In the genomic region with DNA sequence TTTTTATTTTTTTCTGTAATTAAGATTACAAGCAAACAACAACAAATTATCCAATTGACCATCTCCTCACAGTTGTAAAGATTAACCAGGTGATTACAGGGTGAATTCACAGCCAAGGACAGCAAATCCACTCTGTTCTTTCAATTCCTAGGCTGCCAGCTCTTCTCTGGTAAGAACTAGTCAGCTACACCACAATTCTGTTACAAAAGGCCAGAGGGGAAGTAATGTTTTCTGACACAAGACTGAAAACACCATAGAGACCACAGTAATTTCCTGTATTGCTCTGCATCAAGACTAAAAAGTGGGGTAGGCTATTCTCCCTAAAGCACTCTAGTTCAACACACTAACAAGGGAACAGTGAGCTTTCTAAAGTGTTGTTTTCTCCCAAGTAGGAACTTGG, we compare ENCODE assay signal across 15 cellular contexts. TPM values are rescaled to one million over a fixed set of nuclear protein-coding genes. Genes with fewer than 3 reads are reported as not detected.
DNase-seq lines count a peak whose midpoint lies in the region; ATAC-seq, FAIRE-seq and TF ChIP-seq lines count a peak whose summit lies in the region.
"Had no signal": no experiment of that assay in that cellular context is flagged by ENCODE, and none has a peak within 500 bp of the region (broad histone marks: within the 10 kb centered on the region; RNA-seq: fewer than 3 reads in every experiment).

No MANE protein-coding gene starts in this region.

- H3K27me3 Mint-ChIP-seq in activated naive CD8-positive, alpha-beta T cell treated with anti-CD3 and anti-CD28 coated beads, Interleukin-2, amount 50 U/mL, for 24 hours: peaks cover 3% of the 10 kb centered on the region
- H3K27me3 Mint-ChIP-seq in CD14-positive monocyte (ENCODE audit: low read depth in 3 of 3): peaks cover 0 to 3% (median 2%) of the 10 kb centered on the region in 3 donors
- H3K27me3 Mint-ChIP-seq in Caco-2 (ENCODE audit: insufficient read depth, unreplicated experiment): peaks cover 5% of the 10 kb centered on the region
- H3K27me3 Mint-ChIP-seq: activated B cell treated with CpG ODN at 0.5 μM for 24 hours had no signal

- no peak for TF ChIP-seq POLR2A in GM12891 (IDR thresholded peaks at IDR 0.05; ENCODE audit: low read depth, low read length)

- ATAC-seq in GM19452 (IDR thresholded peaks at IDR 0.05; ENCODE audit: unreplicated experiment) (peak; percentile 83), HG03520 (IDR thresholded peaks at IDR 0.05; ENCODE audit: unreplicated experiment) (peak; percentile 70), pancreas (no peak)
- peak; percentile 60 for ATAC-seq in activated naive CD8-positive, alpha-beta T cell treated with anti-CD3 and anti-CD28 coated beads, Interleukin-2, amount 50 U/mL, for 24 hours
- ATAC-seq: upper lobe of right lung had no signal

- H3K27ac ChIP-seq in pancreas: no peak overlapping the region
- H3K27ac ChIP-seq: upper lobe of right lung had no signal

- POLR2A ChIA-PET in Caco-2 (lab: Charles Lee): no interaction called here

- peaks cover 16% of the 10 kb centered on the region for H3K4me1 Mint-ChIP-seq in activated naive CD8-positive, alpha-beta T cell treated with anti-CD3 and anti-CD28 coated beads, Interleukin-2, amount 50 U/mL, for 24 hours
- H3K4me1 Mint-ChIP-seq in CD14-positive monocyte (no peaks in the 10 kb centered on the region), Caco-2 (ENCODE audit: low read depth, unreplicated experiment) (no peaks in the 10 kb centered on the region)
- H3K4me1 Mint-ChIP-seq: activated B cell treated with CpG ODN at 0.5 μM for 24 hours had no signal

- H3K9me3 ChIP-seq in pancreas (no peaks in the 10 kb centered on the region), Caco-2 (no peaks in the 10 kb centered on the region)
- H3K9me3 ChIP-seq: upper lobe of right lung had no signal

- H3K9me3 Mint-ChIP-seq in activated naive CD8-positive, alpha-beta T cell treated with anti-CD3 and anti-CD28 coated beads, Interleukin-2, amount 50 U/mL, for 24 hours: peaks cover 4% of the 10 kb centered on the region
- H3K9me3 Mint-ChIP-seq in CD14-positive monocyte (no peaks in the 10 kb centered on the region), Caco-2 (ENCODE audit: unreplicated experiment) (no peaks in the 10 kb centered on the region)

- CTCF ChIA-PET in Caco-2 (lab: Charles Lee): no interaction called here

- H3K36me3 ChIP-seq in pancreas (no peaks in the 10 kb centered on the region), Caco-2 (ENCODE audit: control insufficient read depth, insufficient read depth, low read length) (no peaks in the 10 kb centered on the region)
- H3K36me3 ChIP-seq: upper lobe of right lung had no signal

- H3K4me3 ChIP-seq in pancreas (no peak overlapping the region), Caco-2 (ENCODE audit: low read depth, low read length) (no peak overlapping the region)
- H3K4me3 ChIP-seq: upper lobe of right lung had no signal

- intact Hi-C loops in pancreas (cut with DNase I): no loop called here
- intact Hi-C loops in CD14-positive monocyte (cut with micrococcal nuclease): no loop called here
- intact Hi-C loops in Caco-2 (cut with micrococcal nuclease; ENCODE audit: unreplicated experiment): no loop called here

- H3K27me3 ChIP-seq in pancreas: no peaks in the 10 kb centered on the region
- no peaks in the 10 kb centered on the region for H3K27me3 ChIP-seq in Caco-2 (replicated peaks; ENCODE audit: control insufficient read depth, insufficient read depth, low read length)
- H3K27me3 ChIP-seq: upper lobe of right lung had no signal

- H3K27ac Mint-ChIP-seq in activated naive CD8-positive, alpha-beta T cell treated with anti-CD3 and anti-CD28 coated beads, Interleukin-2, amount 50 U/mL, for 24 hours: peak overlapping the region; percentile 78
- no peak overlapping the region for H3K27ac Mint-ChIP-seq in CD14-positive monocyte
- H3K27ac Mint-ChIP-seq in Caco-2 (ENCODE audit: unreplicated experiment): no peak overlapping the region
- H3K27ac Mint-ChIP-seq: activated B cell treated with CpG ODN at 0.5 μM for 24 hours had no signal

- no TSS peak for BruUV-seq in Caco-2 (replicated peaks; lab: Mats Ljungman, UMichigan)

- H3K4me1 ChIP-seq in pancreas (peaks cover 0 to 12% (median 8%) of the 10 kb centered on the region in 3 donors), Caco-2 (no peaks in the 10 kb centered on the region)
- H3K4me1 ChIP-seq: upper lobe of right lung had no signal

- DNase-seq in GM12891 (ENCODE audit: insufficient read length, low spot score): no peak
- DNase-seq in activated naive CD8-positive, alpha-beta T cell treated with anti-CD3 and anti-CD28 coated beads, Interleukin-2, amount 50 U/mL, for 24 hours: no peak
- no peak for DNase-seq in pancreas
- DNase-seq in T1000 (lab: John Stamatoyannopoulos, UW): no peak
- no peak for DNase-seq in CD14-positive monocyte (ENCODE audit: low spot score)
- no peak for DNase-seq in Caco-2
- DNase-seq: activated B cell treated with CpG ODN at 0.5 μM for 24 hours; DND-41; glutamatergic neuron; NCI-H526 treated with DMSO at 0.1 percent for 48 hours; stimulated activated CD4-positive, alpha-beta T cell treated with anti-CD3 and anti-CD28 coated beads, Interleukin-4, amount 100 ng/mL, for 24 hours; upper lobe of right lung had no signal

- FAIRE-seq in GM12891 (lab: Jason Lieb, UNC) (no peak), pancreas (lab: Jason Lieb, UNC) (no peak)

- H3K36me3 Mint-ChIP-seq in activated naive CD8-positive, alpha-beta T cell treated with anti-CD3 and anti-CD28 coated beads, Interleukin-2, amount 50 U/mL, for 24 hours (ENCODE audit: low read depth): no peaks in the 10 kb centered on the region
- H3K36me3 Mint-ChIP-seq in CD14-positive monocyte (no peaks in the 10 kb centered on the region), Caco-2 (ENCODE audit: insufficient read depth, unreplicated experiment) (no peaks in the 10 kb centered on the region)

- TF ChIP-seq CTCF in pancreas (IDR thresholded peaks at IDR 0.05) (no peak), CD14-positive monocyte (IDR thresholded peaks at IDR 0.05) (no peak), Caco-2 (IDR thresholded peaks at IDR 0.05; ENCODE audit: insufficient read depth in 1 of 2, low read depth in 1 of 2, low read length in 1 of 2, severe bottlenecking in 1 of 2, unreplicated experiment in 1 of 2) (no peak)

- no peak overlapping the region for H3K4me3 Mint-ChIP-seq in activated naive CD8-positive, alpha-beta T cell treated with anti-CD3 and anti-CD28 coated beads, Interleukin-2, amount 50 U/mL, for 24 hours
- no peak overlapping the region for H3K4me3 Mint-ChIP-seq in CD14-positive monocyte
- H3K4me3 Mint-ChIP-seq in Caco-2 (ENCODE audit: unreplicated experiment): no peak overlapping the region
- H3K4me3 Mint-ChIP-seq: activated B cell treated with CpG ODN at 0.5 μM for 24 hours had no signal

TF ChIP-seq in GM12891, 5 proteins besides CTCF, POLR2A, EP300 and RAD21:
- TF ChIP-seq SPI1 (IDR thresholded peaks at IDR 0.05; ENCODE audit: low read depth, low read length) (peak; percentile 48; the same call in 1 of the 2 replicates), TAF1 (IDR thresholded peaks at IDR 0.05; ENCODE audit: low read depth, low read length) (no peak)

RNA-seq across cellular contexts. Expression of a gene that starts 10.6 kb away (rescaled TPM):
- not detected for polyA plus RNA-seq in GM12891 (2012; ENCODE audit: low read depth, missing spikeins)
- total RNA-seq in pancreas: under 1 TPM in 2 of 6 donors, not detected in 4; 0.09 to 0.23 TPM
- polyA plus RNA-seq in pancreas: 1 to 10 TPM in 1 of 2 donors, under 1 TPM in 1; 0.30 to 2.0 TPM
- not detected for polyA plus RNA-seq in CD14-positive monocyte
- total RNA-seq in Caco-2 (2022): not detected in 2 replicates
- total RNA-seq: activated B cell treated with CpG ODN at 0.5 μM for 24 hours, myocyte, upper lobe of right lung had no signal

Comparison
In these comparisons a context has a peak if more than half of its experiments do, and no peak if none do; other contexts are left out.
1. ATAC-seq: peak in GM19452 (single experiment), HG03520 (single experiment) and activated naive CD8-positive, alpha-beta T cell treated with anti-CD3 and anti-CD28 coated beads, Interleukin-2, amount 50 U/mL, for 24 hours (single experiment); none in pancreas (0 of 4).